3 cellular contexts compared by ENCODE assay signal in the genomic region with DNA sequence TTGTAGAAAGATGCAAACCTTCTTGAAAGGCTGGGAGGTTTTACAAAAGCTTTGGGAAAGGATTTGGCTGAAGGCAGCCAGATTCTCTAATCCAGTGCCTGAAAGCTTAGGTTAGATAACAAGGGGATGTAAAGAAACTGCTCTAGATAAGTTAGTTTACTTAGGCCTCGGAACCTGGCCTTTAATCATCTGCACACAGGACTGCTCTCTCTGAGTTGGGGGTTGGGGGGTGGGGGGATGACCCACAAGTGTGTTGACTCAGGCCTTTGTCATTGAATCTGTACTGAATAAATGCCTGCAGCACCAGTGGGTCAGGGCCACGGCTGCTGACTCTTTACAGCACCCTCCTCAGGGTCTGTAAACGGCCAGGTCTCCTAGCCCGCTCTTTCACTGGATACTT. TPM values are rescaled to one million over a fixed set of nuclear protein-coding genes. Genes with fewer than 3 reads are reported as not detected.
"Had no signal": no experiment of that assay in that cellular context is flagged by ENCODE, and none has a peak within 500 bp of the region (broad histone marks: within the 10 kb centered on the region; RNA-seq: fewer than 3 reads in every experiment).

No MANE protein-coding gene starts in this region.

RNA-seq across cellular contexts. Expression of gene MYO3B, which starts 58.6 kb away (rescaled TPM):
- total RNA-seq: MCF 10A, NCI-H460, Right ventricle myocardium inferior had no signal
